Comparison of ENCODE assay signal across 24 cellular contexts in the genomic region with DNA sequence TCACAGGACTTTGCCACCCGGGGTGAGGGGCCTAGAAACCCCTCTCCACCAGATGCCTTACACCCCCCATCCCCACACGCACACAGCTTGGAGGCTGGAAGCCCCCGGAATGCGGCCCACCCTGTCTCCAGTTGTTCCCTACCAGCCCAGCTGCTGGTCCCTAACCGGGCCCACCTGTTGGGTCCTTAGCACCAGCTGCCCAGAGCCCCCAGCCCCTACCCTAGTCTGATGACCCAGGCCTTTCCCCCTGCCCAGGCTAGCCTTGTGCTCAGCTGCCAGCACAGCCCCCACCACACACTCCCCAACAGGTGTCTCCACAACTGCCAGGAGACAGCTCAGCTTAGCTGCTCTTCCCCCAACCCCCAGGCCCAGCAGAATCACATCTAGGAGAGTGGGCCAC.
"Had no signal": no experiment of that assay in that cellular context is flagged by ENCODE, and none has a peak within 500 bp of the region (broad histone marks: within the 10 kb centered on the region; RNA-seq: fewer than 3 reads in every experiment).

No MANE protein-coding gene starts in this region.

- H3K27me3 ChIP-seq: brain microvascular endothelial cell, cardiac muscle cell had no signal

- H3K36me3 ChIP-seq: brain microvascular endothelial cell, cardiac muscle cell had no signal

- DNase-seq: activated CD4-positive, alpha-beta memory T cell treated with anti-CD3 and anti-CD28 coated beads for 36 hours; activated CD4-positive, alpha-beta T cell treated with anti-CD3 and anti-CD28 coated beads, Interleukin-2, amount 10 ng/mL, durations not matched to agents 7 days and 5 days; activated CD4-positive, CD25-positive, alpha-beta regulatory T cell; activated CD8-positive, alpha-beta memory T cell treated with anti-CD3 and anti-CD28 coated beads for 24 hours; activated gamma-delta T cell; activated naive CD4-positive, alpha-beta T cell treated with anti-CD3 and anti-CD28 coated beads for 36 hours; activated T-cell treated with anti-CD3 and anti-CD28 coated beads, Interleukin-2, amount 50 U/mL, for 48 hours; amygdala; brain microvascular endothelial cell; KG1; NCI-H1048; NCI-H146; NCI-H187 treated with DMSO at 0.1 percent for 48 hours; NCI-H2081 treated with DMSO at 0.1 percent for 48 hours; NCI-H446; PC-9; SIG-M5; T-cell; T-helper 2 cell; T1000 had no signal

- ATAC-seq: activated T-helper 17 cell treated with anti-CD3 and anti-CD28 coated beads, Interleukin-2, amount 50 U/mL, for 72 hours; T-cell had no signal

- H3K4me3 ChIP-seq: cardiac muscle cell, PC-9, SK-N-MC had no signal

- H3K27ac ChIP-seq: brain microvascular endothelial cell, cardiac muscle cell, PC-9, SK-N-MC, VCaP had no signal
